In genomic region chr11:64643258-64643881, GRCh38 we compare ENCODE assay signal across 9 cellular contexts. TPM values are rescaled to one million over a fixed set of nuclear protein-coding genes. Genes with fewer than 3 reads are reported as not detected.
DNase-seq lines count a peak whose midpoint lies in the region; ATAC-seq, FAIRE-seq and TF ChIP-seq lines count a peak whose summit lies in the region.
"Had no signal": no experiment of that assay in that cellular context is flagged by ENCODE, and none has a peak within 500 bp of the region (broad histone marks: within the 10 kb centered on the region; RNA-seq: fewer than 3 reads in every experiment).

No MANE protein-coding gene starts in this region.

- TF ChIP-seq CTCF in A549 (IDR thresholded peaks at IDR 0.05), result no peak
- no peak for TF ChIP-seq CTCF in K562 (IDR thresholded peaks at IDR 0.05 in 2 of 3, conservative IDR thresholded peaks at IDR 0.05 in 1 of 3; ENCODE audit: insufficient read depth in 2 of 3, low read depth in 1 of 3, low read length in 3 of 3)
- TF ChIP-seq CTCF in Calu3 (IDR thresholded peaks at IDR 0.05; ENCODE audit: unreplicated experiment), result no peak
- TF ChIP-seq CTCF in GM13976 (IDR thresholded peaks at IDR 0.05; ENCODE audit: borderline replicate concordance, control extremely low read depth, extremely low read depth, insufficient read depth, missing control alignments), result no peak

- H3K4me1 ChIP-seq in A549 (peaks cover 11% of the 10 kb centered on the region; the same call in 1 of the 3 replicates), HUES64 (ENCODE audit: insufficient read depth, low read length) (peaks cover 14% of the 10 kb centered on the region; the same call in 1 of the 2 replicates), K562 (replicated peaks in 1 of 2; ENCODE audit: control insufficient read depth in 2 of 2, insufficient read depth in 2 of 2, low read length in 2 of 2) (peaks cover 0 to 15% of the 10 kb centered on the region in 2 experiments; a peak in 2 of 5 replicates)

- H3K4me1 Mint-ChIP-seq in Calu3 (ENCODE audit: low read depth, unreplicated experiment), result no peaks in the 10 kb centered on the region
- peaks cover 2% of the 10 kb centered on the region for H3K4me1 Mint-ChIP-seq in activated CD4-positive, alpha-beta memory T cell treated with anti-CD3 and anti-CD28 coated beads for 36 hours (ENCODE audit: low read depth)

- H3K36me3 Mint-ChIP-seq in Calu3 (ENCODE audit: insufficient read depth, unreplicated experiment), result no peaks in the 10 kb centered on the region
- no peaks in the 10 kb centered on the region for H3K36me3 Mint-ChIP-seq in activated CD4-positive, alpha-beta memory T cell treated with anti-CD3 and anti-CD28 coated beads for 36 hours

- peaks cover 82% of the 10 kb centered on the region for H3K27me3 ChIP-seq in HUES64 (ENCODE audit: insufficient read depth, low read length)
- peaks cover 8 to 72% of the 10 kb centered on the region in 2 experiments; a peak in 4 of 5 replicates for H3K27me3 ChIP-seq in K562 (ENCODE audit: control insufficient read depth in 2 of 2, insufficient read depth in 2 of 2, low read length in 2 of 2)

- H3K4me2 ChIP-seq in A549 (peak overlapping the region; percentile 79), K562 (ENCODE audit: insufficient read depth, low read length) (no peak overlapping the region)

- H3K79me2 ChIP-seq in K562 (ENCODE audit: control insufficient read depth, insufficient read depth, low read length), result no peaks in the 10 kb centered on the region

- BruUV-seq in K562 (replicated peaks; lab: Mats Ljungman, UMichigan) (no TSS peak), Calu3 (replicated peaks; lab: Mats Ljungman, UMichigan) (no TSS peak)

- no peak for FAIRE-seq in A549 (lab: Jason Lieb, UNC)
- no peak for FAIRE-seq in K562 (lab: Jason Lieb, UNC)

- ATAC-seq in A549 (peak; percentile 5 to 40; a peak in 3 of 6 replicates), K562 (peak; percentile 52), HG03439 (IDR thresholded peaks at IDR 0.05; ENCODE audit: unreplicated experiment) (no peak)

- POLR2A ChIA-PET in A549 (lab: Yijun Ruan, JAX) (no interaction called here), K562 (lab: Yijun Ruan, JAX) (interaction anchor here (1.0 kb wide), 1 partner anchor 8 kb away, joined by 3 read pairs; no protein-coding TSS in a partner anchor)
- POLR2A ChIA-PET in activated CD4-positive, alpha-beta memory T cell treated with anti-CD3 and anti-CD28 coated beads for 36 hours (lab: Charles Lee), result interaction anchor here (0.6 kb wide), 1 partner anchor 290 kb away, joined by 3 read pairs; no protein-coding TSS in a partner anchor

- peak overlapping the region; percentile 38; the same call in 2 of the 3 replicates for H3K4me3 ChIP-seq in A549
- H3K4me3 ChIP-seq in HUES64 (ENCODE audit: low read length), result peak overlapping the region; percentile 58
- no peak overlapping the region for H3K4me3 ChIP-seq in K562

- H3K27me3 Mint-ChIP-seq in Calu3 (ENCODE audit: unreplicated experiment), result peaks cover 52% of the 10 kb centered on the region
- peaks cover 23% of the 10 kb centered on the region for H3K27me3 Mint-ChIP-seq in activated CD4-positive, alpha-beta memory T cell treated with anti-CD3 and anti-CD28 coated beads for 36 hours

- H2AFZ ChIP-seq in K562 (ENCODE audit: low read depth, low read length), result no peak overlapping the region

- intact Hi-C loops in K562 (cut with micrococcal nuclease) (no loop called here), Calu3 (cut with micrococcal nuclease; ENCODE audit: unreplicated experiment) (no loop called here)
- intact Hi-C loops in activated CD4-positive, alpha-beta memory T cell treated with anti-CD3 and anti-CD28 coated beads for 36 hours (cut with micrococcal nuclease), result no loop called here

- H3K36me3 ChIP-seq in HUES64 (ENCODE audit: insufficient read depth, low read length) (no peaks in the 10 kb centered on the region), K562 (ENCODE audit: control insufficient read depth, insufficient read depth, low read length) (no peaks in the 10 kb centered on the region)

- no peak overlapping the region for H3K27ac Mint-ChIP-seq in Calu3 (ENCODE audit: unreplicated experiment)
- H3K27ac Mint-ChIP-seq in activated CD4-positive, alpha-beta memory T cell treated with anti-CD3 and anti-CD28 coated beads for 36 hours, result no peak overlapping the region

- no peaks in the 10 kb centered on the region for H3K9me3 Mint-ChIP-seq in Calu3 (ENCODE audit: low read depth, unreplicated experiment)
- no peaks in the 10 kb centered on the region for H3K9me3 Mint-ChIP-seq in activated CD4-positive, alpha-beta memory T cell treated with anti-CD3 and anti-CD28 coated beads for 36 hours

- DNase-seq in A549 (ENCODE audit: low read depth in 1 of 2, low spot score in 1 of 2) (no peak), K562 (ENCODE audit: extremely low read depth in 1 of 4, low spot score in 3 of 4) (peak; percentile 22 to 75 (median 52)), midbrain (lab: John Stamatoyannopoulos, UW) (peak; percentile 45), Calu3 (no peak), GM13976 (ENCODE audit: low spot score) (no peak)
- no peak for DNase-seq in activated CD4-positive, alpha-beta memory T cell treated with anti-CD3 and anti-CD28 coated beads for 36 hours
- DNase-seq: NCI-H226 had no signal

- in situ Hi-C loops in K562 (cut with MboI) (no loop called here), GM13976 (cut with MboI; ENCODE audit: low sequenced_read_pairs, unreplicated experiment) (no loop called here)

- TF ChIP-seq EP300 in A549 (IDR thresholded peaks at IDR 0.05) (no peak), K562 (IDR thresholded peaks at IDR 0.05; ENCODE audit: low read length) (no peak)

- H3K9ac ChIP-seq in HUES64 (ENCODE audit: low read depth, low read length) (no peak overlapping the region), K562 (ENCODE audit: insufficient read depth in 1 of 2, low read depth in 2 of 2, low read length in 2 of 2) (no peak overlapping the region)

- no peak overlapping the region for H3K4me3 Mint-ChIP-seq in Calu3 (ENCODE audit: low read depth, unreplicated experiment)
- H3K4me3 Mint-ChIP-seq in activated CD4-positive, alpha-beta memory T cell treated with anti-CD3 and anti-CD28 coated beads for 36 hours, result no peak overlapping the region

- no peaks in the 10 kb centered on the region for H3K9me1 ChIP-seq in K562 (ENCODE audit: control insufficient read depth, insufficient read depth, low read length)

- TF ChIP-seq RAD21 in A549 (conservative IDR thresholded peaks at IDR 0.05 in 1 of 2, IDR thresholded peaks at IDR 0.05 in 1 of 2) (no peak), K562 (CRISPR knock-in tag; conservative IDR thresholded peaks at IDR 0.05 in 1 of 2, IDR thresholded peaks at IDR 0.05 in 1 of 2) (no peak)

- CTCF ChIA-PET in A549 (lab: Yijun Ruan, JAX) (interaction anchor here (0.6 to 13.7 kb wide), 7 partner anchors 8 to 193 kb away, joined by 3 to 255 read pairs (median 4); no protein-coding TSS in a partner anchor), K562 (lab: Yijun Ruan, JAX; ENCODE audit: low intra/inter-chr PET ratio) (no interaction called here), Calu3 (lab: Charles Lee) (no interaction called here)
- CTCF ChIA-PET in activated CD4-positive, alpha-beta memory T cell treated with anti-CD3 and anti-CD28 coated beads for 36 hours (lab: Charles Lee), result interaction anchor here (2.1 kb wide), 1 partner anchor 9 kb away, joined by 6 read pairs; no protein-coding TSS in a partner anchor

- H3K27ac ChIP-seq in A549 (peak overlapping the region in 1 of 2 experiments; percentile 54; a peak in 2 of 6 replicates), HUES64 (ENCODE audit: low read depth, low read length) (no peak overlapping the region), K562 (ENCODE audit: extremely low read depth, low read depth, low read length) (no peak overlapping the region)

- no peaks in the 10 kb centered on the region for H3K9me3 ChIP-seq in A549
- no peaks in the 10 kb centered on the region for H3K9me3 ChIP-seq in HUES64 (ENCODE audit: insufficient read depth, low read depth, low read length)
- H3K9me3 ChIP-seq in K562 (replicated peaks; ENCODE audit: control insufficient read depth, insufficient read depth, low read depth, low read length), result no peaks in the 10 kb centered on the region

- H4K20me1 ChIP-seq in K562 (replicated peaks; ENCODE audit: control insufficient read depth, insufficient read depth, low read length), result peaks cover 4% of the 10 kb centered on the region; the same call in 1 of the 2 replicates

- TF ChIP-seq POLR2A in A549 (IDR thresholded peaks at IDR 0.05; ENCODE audit: low read length) (no peak), K562 (conservative IDR thresholded peaks at IDR 0.05) (no peak)

- WGBS in A549 (ENCODE audit: missing lambda C conversion rate), result 15% methylated on average over 34 of the region's 53 CpGs
- WGBS in HUES64, result 1% methylated on average over 40 of the region's 53 CpGs
- no CpG with 5 or more reads among the region's 53 CpGs for WGBS in K562 (ENCODE audit: insufficient coverage, low coverage, missing lambda C conversion rate)

TF ChIP-seq in A549, 52 proteins besides CTCF, POLR2A, EP300 and RAD21:
- no peak for TF ChIP-seq RFX5 (IDR thresholded peaks at IDR 0.05)

RNA-seq across cellular contexts. Expression of gene SLC22A12, which starts 52.4 kb away (rescaled TPM):
- not detected in 2 replicates for polyA plus RNA-seq in A549 (2011; rRNA removed)
- polyA plus RNA-seq in A549 (2012; cell fraction: cytosol; rRNA removed), result not detected in 2 replicates
- not detected in 2 replicates for polyA plus RNA-seq in A549 (2012; cell fraction: nucleus; rRNA removed)
- polyA plus RNA-seq in A549 (2017; fragmentation: RNase III; extraction: RNeasy Plus Mini Kit Qiagen cat#74134 plus additional on column Dnase treatment), result not detected in 3 replicates
- polyA minus RNA-seq in A549 (2011; rRNA and poly(A)+ RNA removed), result not detected in 2 replicates
- polyA plus RNA-seq in HUES64 (2013, experiment 1 of 2), result not detected
- not detected for polyA plus RNA-seq in HUES64 (2013, experiment 2 of 2)
- not detected in 2 replicates for total RNA-seq in K562 (2011; cell fraction: chromatin; rRNA removed; ENCODE audit: low replicate concordance)
- not detected in 2 replicates for total RNA-seq in K562 (2011; cell fraction: nucleolus; rRNA removed)
- total RNA-seq in K562 (2011; cell fraction: nucleoplasm; rRNA removed), result not detected in 2 replicates
- total RNA-seq in K562 (2014; rRNA removed), result not detected in 2 replicates
- total RNA-seq in K562 (2014; rRNA removed; fragmentation: Illumina TruSeq; extraction: Trizol), result not detected in 2 replicates
- not detected in 2 replicates for total RNA-seq in K562 (2015; rRNA removed; fragmentation: Illumina TruSeq; extraction: Trizol)
- not detected in 2 replicates for total RNA-seq in K562 (2021)
- polyA plus RNA-seq in K562 (2011; rRNA removed), result not detected in 2 replicates
- polyA plus RNA-seq in K562 (2011; cell fraction: cytosol; rRNA removed), result not detected in 2 replicates
- polyA plus RNA-seq in K562 (2011; cell fraction: nucleus; rRNA removed), result not detected in 2 replicates
- polyA plus RNA-seq in K562 (2012), result not detected in 2 replicates
- polyA plus RNA-seq in K562 (2014; fragmentation: Illumina TruSeq; extraction: Trizol), result not detected in 2 replicates
- not detected for polyA plus RNA-seq in K562 (2014; fragmentation: Nextera tagmentation; extraction: Ambion mirVana)
- polyA plus RNA-seq in K562 (2014; rRNA removed), result not detected in 2 replicates
- not detected in 2 replicates for polyA minus RNA-seq in K562 (2011; rRNA and poly(A)+ RNA removed)
- not detected in 2 replicates for polyA minus RNA-seq in K562 (2011; cell fraction: cytosol; rRNA and poly(A)+ RNA removed)
- not detected in 2 replicates for polyA minus RNA-seq in K562 (2011; cell fraction: nucleus; rRNA and poly(A)+ RNA removed)
- total RNA-seq in Calu3 (2022), result not detected in 2 replicates
- total RNA-seq in activated CD4-positive, alpha-beta memory T cell treated with anti-CD3 and anti-CD28 coated beads for 36 hours, result not detected

Comparison
In these comparisons a context has a peak if more than half of its experiments do, and no peak if none do; other contexts are left out.
1. DNase-seq: peak in K562 (4 of 4) and midbrain (single experiment); none in A549 (0 of 2), Calu3 (single experiment), activated CD4-positive, alpha-beta memory T cell treated with anti-CD3 and anti-CD28 coated beads for 36 hours (single experiment) and GM13976 (single experiment).
2. CTCF ChIA-PET loops: an anchor here in A549 (0.6 to 13.7 kb wide) and activated CD4-positive, alpha-beta memory T cell treated with anti-CD3 and anti-CD28 coated beads for 36 hours (2.1 kb wide); none called in K562 and Calu3.